Comparison of ENCODE assay signal across 24 cellular contexts in the genomic region with DNA sequence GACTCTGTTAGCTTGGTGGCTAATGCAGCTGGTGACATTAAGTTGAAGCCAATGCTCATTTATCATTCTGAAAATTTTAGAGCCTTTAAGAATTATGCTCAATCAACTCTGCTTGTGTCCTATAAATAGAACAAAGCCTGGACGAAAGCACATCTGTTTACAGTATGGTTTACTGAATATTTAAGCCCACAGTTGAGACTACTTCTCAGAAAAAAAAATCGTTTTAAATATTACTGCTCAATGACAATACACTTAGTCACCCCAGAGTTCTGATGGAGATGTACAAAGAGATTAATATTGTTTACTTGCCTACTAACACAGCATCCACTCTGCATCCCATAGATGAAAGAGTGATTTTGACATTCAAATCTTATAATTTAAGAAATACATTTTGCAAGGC.
DNase-seq lines count a peak whose midpoint lies in the region; ATAC-seq lines count a peak whose summit lies in the region.
"Had no signal": no experiment of that assay in that cellular context is flagged by ENCODE, and none has a peak within 500 bp of the region (broad histone marks: within the 10 kb centered on the region; RNA-seq: fewer than 3 reads in every experiment).

No MANE protein-coding gene starts in this region.

- no peak overlapping the region for H3K4me3 ChIP-seq in mesenchymal stem cell (ENCODE audit: insufficient read depth in 1 of 2, low read depth in 1 of 2, low read length in 2 of 2)
- H3K4me3 ChIP-seq: K562 had no signal

- H3K14ac ChIP-seq in mesenchymal stem cell (ENCODE audit: low read length in 2 of 2) = no peak overlapping the region

- no peak overlapping the region for H2BK15ac ChIP-seq in mesenchymal stem cell (ENCODE audit: low read depth, poor library complexity, severe bottlenecking)

- H3K23ac ChIP-seq in mesenchymal stem cell (ENCODE audit: low read length in 2 of 2) = no peak overlapping the region

- no peak overlapping the region for H3K27ac ChIP-seq in mesenchymal stem cell (ENCODE audit: low read length, poor library complexity, severe bottlenecking)
- H3K27ac ChIP-seq: C4-2B had no signal

- H3K18ac ChIP-seq in mesenchymal stem cell (ENCODE audit: low read depth in 1 of 2, low read length in 2 of 2) = no peak overlapping the region

- no peaks in the 10 kb centered on the region for H3K36me3 ChIP-seq in mesenchymal stem cell (ENCODE audit: control insufficient read depth in 1 of 2, insufficient read depth in 2 of 2, low read depth in 1 of 2, low read length in 2 of 2)

- no peak overlapping the region for H2AK5ac ChIP-seq in mesenchymal stem cell (ENCODE audit: low read length, severe bottlenecking)

- no peak overlapping the region for H3K4ac ChIP-seq in mesenchymal stem cell (ENCODE audit: low read depth in 1 of 2, low read length in 2 of 2)

- ATAC-seq in GM21786 (IDR thresholded peaks at IDR 0.05; ENCODE audit: unreplicated experiment) = no peak
- ATAC-seq: HCT116, K562, Panc1, SK-N-SH treated with all-trans-retinoic acid at 6 μM for 48 hours, T-cell had no signal

- H3K9ac ChIP-seq in mesenchymal stem cell (ENCODE audit: low read length) = no peak overlapping the region

- H3K79me1 ChIP-seq in mesenchymal stem cell (replicated peaks; ENCODE audit: low read length, poor library complexity, severe bottlenecking) = peaks cover 9% of the 10 kb centered on the region

- no peak overlapping the region for H2BK5ac ChIP-seq in mesenchymal stem cell (ENCODE audit: low read depth, low read length, poor library complexity, severe bottlenecking)

- no peaks in the 10 kb centered on the region for H3K4me1 ChIP-seq in mesenchymal stem cell (ENCODE audit: control insufficient read depth, insufficient read depth, low read depth, low read length)

- peak; percentile 7 for DNase-seq in DMS53 treated with DMSO at 0.1 percent for 48 hours (lab: John Stamatoyannopoulos, UW; ENCODE audit: unreplicated experiment)
- DNase-seq in HCEC 1CT = peak; percentile 84
- DNase-seq in RPMI7951 (ENCODE audit: low read depth) = peak; percentile 2
- peak; percentile 7 for DNase-seq in mesenchymal stem cell
- DNase-seq in NCI-H1436 (lab: John Stamatoyannopoulos, UW) = no peak
- DNase-seq in activated CD8-positive, alpha-beta memory T cell treated with anti-CD3 and anti-CD28 coated beads for 24 hours = no peak
- DNase-seq in hypothalamus (lab: John Stamatoyannopoulos, UW) = no peak
- DNase-seq: Calu3; CD8-positive, alpha-beta memory T cell; DMS153; GOT3; NCI-H1092; NCI-H1436 treated with DMSO at 0.1 percent for 48 hours; NCI-H1930; NCI-H2227 treated with DMSO at 0.1 percent for 48 hours; NCI-H510A; NK-92 treated with Interleukin-12 subunit alpha and Interleukin-12 subunit beta, amount 100 ng/mL, for 24 hours; T-cell had no signal

- H2AFZ ChIP-seq in mesenchymal stem cell (ENCODE audit: low read depth, low read length) = no peak overlapping the region

- H3K9me3 ChIP-seq in mesenchymal stem cell (ENCODE audit: control insufficient read depth, low read length) = peaks cover 11% of the 10 kb centered on the region

- no peak overlapping the region for H4K91ac ChIP-seq in mesenchymal stem cell (ENCODE audit: low read length)

- H3K4me2 ChIP-seq in mesenchymal stem cell (ENCODE audit: low read length, poor library complexity, severe bottlenecking) = no peak overlapping the region

- H2BK12ac ChIP-seq in mesenchymal stem cell (ENCODE audit: low read length in 2 of 2) = no peak overlapping the region

- WGBS in mesenchymal stem cell = 0% methylated on average over 1 of the region's 2 CpGs

- no peak overlapping the region for H4K8ac ChIP-seq in mesenchymal stem cell (ENCODE audit: low read length)

- no peaks in the 10 kb centered on the region for H3K27me3 ChIP-seq in mesenchymal stem cell (ENCODE audit: control insufficient read depth in 1 of 2, insufficient read depth in 1 of 2, low read length in 2 of 2)

- no peak overlapping the region for H2BK120ac ChIP-seq in mesenchymal stem cell (ENCODE audit: low read depth, low read length)

Comparison
In these comparisons a context has a peak if more than half of its experiments do, and no peak if none do; other contexts are left out.
1. DNase-seq: peak in DMS53 treated with DMSO at 0.1 percent for 48 hours (single experiment), HCEC 1CT (single experiment), RPMI7951 (single experiment) and mesenchymal stem cell (single experiment); none in NCI-H1436 (single experiment), activated CD8-positive, alpha-beta memory T cell treated with anti-CD3 and anti-CD28 coated beads for 24 hours (single experiment) and hypothalamus (0 of 51).